Comparison of ENCODE assay signal across 32 cellular contexts in the genomic region with DNA sequence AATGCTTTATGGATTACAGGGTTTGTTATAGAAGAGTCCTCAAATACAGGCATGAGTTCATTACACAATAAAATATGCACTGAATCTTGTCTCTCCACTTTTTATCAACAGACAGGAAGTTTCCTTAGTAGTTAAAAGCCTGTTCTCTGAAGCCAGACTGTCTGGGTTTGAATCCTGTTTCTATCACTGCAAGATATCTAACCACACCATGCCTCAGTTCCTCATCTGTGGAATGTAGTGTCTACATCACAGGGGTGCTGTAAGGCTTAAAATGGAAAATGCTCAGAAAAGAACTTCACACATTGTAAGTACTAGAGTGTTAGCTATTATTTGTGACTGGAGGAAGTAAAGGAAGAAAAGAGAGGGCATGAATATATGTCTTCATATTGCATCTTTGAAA. TPM values are rescaled to one million over a fixed set of nuclear protein-coding genes. Genes with fewer than 3 reads are reported as not detected.
A peak's percentile ranks its signal among the peaks of the same experiment; 100 is the strongest.
DNase-seq lines count a peak whose midpoint lies in the region; ATAC-seq, FAIRE-seq and TF ChIP-seq lines count a peak whose summit lies in the region.
"Had no signal": no experiment of that assay in that cellular context is flagged by ENCODE, and none has a peak within 500 bp of the region (broad histone marks: within the 10 kb centered on the region; RNA-seq: fewer than 3 reads in every experiment).

No MANE protein-coding gene starts in this region.

- no peaks in the 10 kb centered on the region for H3K27me3 ChIP-seq in astrocyte (ENCODE audit: insufficient read depth, low read length)
- H3K27me3 ChIP-seq: dorsolateral prefrontal cortex, heart left ventricle, sigmoid colon, uterus had no signal

- no peak for ATAC-seq in HG03378 (IDR thresholded peaks at IDR 0.05; ENCODE audit: unreplicated experiment)
- ATAC-seq in T-cell (replicated peaks in 1 of 4), result no peak
- ATAC-seq: heart left ventricle, left lobe of liver had no signal

- H3K9me3 ChIP-seq in astrocyte (ENCODE audit: insufficient read depth, low read depth, low read length), result no peaks in the 10 kb centered on the region
- H3K9me3 ChIP-seq: heart left ventricle, sigmoid colon, SK-N-SH, uterus had no signal

- H4K20me1 ChIP-seq in astrocyte (ENCODE audit: insufficient read depth, low read length), result no peaks in the 10 kb centered on the region

- no peak overlapping the region for H2AFZ ChIP-seq in astrocyte (ENCODE audit: low read depth, low read length)
- H2AFZ ChIP-seq: parathyroid adenoma had no signal

- no peak overlapping the region for H3K4me3 Mint-ChIP-seq in astrocyte (ENCODE audit: unreplicated experiment)
- H3K4me3 Mint-ChIP-seq in T-cell, result no peak overlapping the region
- H3K4me3 Mint-ChIP-seq: CD4-positive, alpha-beta T cell; central memory CD8-positive, alpha-beta T cell; nephron had no signal

- DNase-seq in EH (ENCODE audit: low read depth) (peak; percentile 1), NOMO-1 treated with dmso at 0.1 percent for 144 hours (lab: John Stamatoyannopoulos, UW; ENCODE audit: unreplicated experiment) (peak; percentile 27), astrocyte (ENCODE audit: low read depth) (peak; percentile 66), pons (ENCODE audit: low spot score) (peak; percentile 55), NCI-H2171 treated with DMSO at 0.1 percent for 48 hours (lab: John Stamatoyannopoulos, UW) (no peak), AG08396 (ENCODE audit: low spot score) (no peak), T-cell (no peak)
- DNase-seq: activated CD4-positive, alpha-beta T cell treated with anti-CD3 and anti-CD28 coated beads for 1 hour; activated naive CD4-positive, alpha-beta T cell treated with anti-CD3 and anti-CD28 coated beads, Interleukin-2, amount 50 U/mL, for 16 hours; activated T-cell treated with anti-CD3 and anti-CD28 coated beads, Interleukin-2, amount 50 U/mL, for 48 hours; anterior cingulate cortex; CD4-positive, alpha-beta T cell; DMS 273 treated with DMSO at 0.1 percent for 48 hours; dorsolateral prefrontal cortex; GDM1; heart left ventricle; midbrain; NCI-H1105; NCI-H2029 treated with DMSO at 0.1 percent for 48 hours; sigmoid colon; SK-N-SH; substantia nigra; T1000; uterus had no signal

- H3K27ac ChIP-seq in astrocyte (ENCODE audit: low read depth, low read length), result no peak overlapping the region
- H3K27ac ChIP-seq: dorsolateral prefrontal cortex, heart left ventricle, parathyroid adenoma, sigmoid colon, uterus had no signal

- no peaks in the 10 kb centered on the region for H3K36me3 ChIP-seq in astrocyte (ENCODE audit: insufficient read depth, low read length)
- H3K36me3 ChIP-seq: heart left ventricle, sigmoid colon, uterus had no signal

- FAIRE-seq in astrocyte (lab: Jason Lieb, UNC), result no peak
- FAIRE-seq: HTR-8/SVneo had no signal

- H3K4me1 ChIP-seq in astrocyte (ENCODE audit: insufficient read depth, low read length), result no peaks in the 10 kb centered on the region
- H3K4me1 ChIP-seq: parathyroid adenoma, uterus had no signal

- TF ChIP-seq CTCF in astrocyte (IDR thresholded peaks at IDR 0.05; ENCODE audit: insufficient read depth, low read depth, low read length), result no peak

- no peaks in the 10 kb centered on the region for H3K79me2 ChIP-seq in astrocyte (ENCODE audit: insufficient read depth, low read length)
- H3K79me2 ChIP-seq: parathyroid adenoma had no signal

- CTCF ChIA-PET in T-cell (lab: Charles Lee), result interaction anchor here in 1 of 2 donors (2.1 kb wide), 1 partner anchor 28 kb away, joined by 6 read pairs; no protein-coding TSS in a partner anchor

- POLR2A ChIA-PET in T-cell (lab: Charles Lee), result no interaction called here

- H3K9ac ChIP-seq in astrocyte (ENCODE audit: low read length), result no peak overlapping the region
- H3K9ac ChIP-seq: parathyroid adenoma, SK-N-SH had no signal

- H3K36me3 Mint-ChIP-seq in astrocyte (ENCODE audit: low read depth, unreplicated experiment), result no peaks in the 10 kb centered on the region
- H3K36me3 Mint-ChIP-seq in T-cell, result no peaks in the 10 kb centered on the region

- no peaks in the 10 kb centered on the region for H3K27me3 Mint-ChIP-seq in astrocyte (ENCODE audit: low read depth, unreplicated experiment)
- peaks cover 2 to 6% of the 10 kb centered on the region in 2 donors for H3K27me3 Mint-ChIP-seq in T-cell
- H3K27me3 Mint-ChIP-seq: CD4-positive, alpha-beta T cell had no signal

- H3K27ac Mint-ChIP-seq in astrocyte (ENCODE audit: unreplicated experiment) (no peak overlapping the region), T-cell (no peak overlapping the region)
- H3K27ac Mint-ChIP-seq: CD4-positive, alpha-beta T cell had no signal

- H3K9me3 Mint-ChIP-seq in astrocyte (ENCODE audit: unreplicated experiment) (no peaks in the 10 kb centered on the region), T-cell (no peaks in the 10 kb centered on the region)
- H3K9me3 Mint-ChIP-seq: CD4-positive, alpha-beta T cell; central memory CD8-positive, alpha-beta T cell; nephron had no signal

- no peak overlapping the region for H3K4me3 ChIP-seq in astrocyte (ENCODE audit: insufficient read depth, low read depth, low read length)
- H3K4me3 ChIP-seq: dorsolateral prefrontal cortex, heart left ventricle, sigmoid colon, uterus had no signal

- H3K4me2 ChIP-seq in astrocyte (ENCODE audit: low read length), result no peak overlapping the region
- H3K4me2 ChIP-seq: SK-N-SH had no signal

- H3K4me1 Mint-ChIP-seq in astrocyte (ENCODE audit: low read depth, unreplicated experiment) (peaks cover 24% of the 10 kb centered on the region), T-cell (peaks cover 4 to 6% (median 6%) of the 10 kb centered on the region in 3 donors)
- H3K4me1 Mint-ChIP-seq: central memory CD8-positive, alpha-beta T cell had no signal

RNA-seq across cellular contexts. Expression of a gene that starts 9.3 kb away (rescaled TPM):
- total RNA-seq in astrocyte (0.24 and 0.59 TPM in 2 replicates), T-cell (not detected)
- total RNA-seq: activated CD8-positive, alpha-beta memory T cell treated with anti-CD3 and anti-CD28 coated beads for 36 hours; CD4-positive, alpha-beta T cell; left lobe of liver; RPMI7951 had no signal

RNA-seq across cellular contexts. Expression of a gene that starts 49.9 kb away (rescaled TPM):
- total RNA-seq in astrocyte (38.8 and 39.4 TPM in 2 replicates), T-cell (10 to 100 TPM; 22.5 to 31.9 (median 25.1) TPM)

Comparison
In these comparisons a context has a peak if more than half of its experiments do, and no peak if none do; other contexts are left out.
1. DNase-seq: peak in EH (single experiment), NOMO-1 treated with dmso at 0.1 percent for 144 hours (single experiment), astrocyte (single experiment) and pons (single experiment); none in NCI-H2171 treated with DMSO at 0.1 percent for 48 hours (single experiment), AG08396 (single experiment) and T-cell (0 of 34).